In the genomic region with DNA sequence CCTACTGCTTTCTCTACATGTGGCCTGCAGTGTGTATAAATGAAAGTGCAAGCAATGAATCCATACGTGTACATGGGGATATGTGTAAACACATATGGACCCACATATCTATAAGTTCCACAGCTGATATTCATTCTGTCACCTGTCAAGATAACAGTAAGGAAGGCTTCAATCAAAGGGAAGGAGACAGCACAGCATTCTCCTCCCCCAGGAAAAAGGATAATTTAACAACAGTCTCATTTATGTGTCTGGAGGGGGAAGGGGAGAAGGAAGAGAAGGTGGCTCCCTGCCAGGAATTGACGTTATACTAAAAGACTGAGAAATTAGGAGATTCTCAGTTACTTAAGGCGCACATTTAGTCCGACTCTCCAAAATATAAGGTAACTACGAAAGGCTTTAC, we compare ENCODE assay signal across 19 cellular contexts.
DNase-seq lines count a peak whose midpoint lies in the region; ATAC-seq and TF ChIP-seq lines count a peak whose summit lies in the region.
"Had no signal": no experiment of that assay in that cellular context is flagged by ENCODE, and none has a peak within 500 bp of the region (broad histone marks: within the 10 kb centered on the region; RNA-seq: fewer than 3 reads in every experiment).

No MANE protein-coding gene starts in this region.

- H3K36me3 Mint-ChIP-seq in CD8-positive, alpha-beta T cell = peaks cover 55% of the 10 kb centered on the region
- H3K36me3 Mint-ChIP-seq in mesothelial cell of epicardium (peaks cover 14% of the 10 kb centered on the region), progenitor cell of endocrine pancreas (ENCODE audit: insufficient read depth) (peaks cover 19% of the 10 kb centered on the region), immature natural killer cell (peaks cover 0 to 5% (median 3%) of the 10 kb centered on the region in 3 donors), T-cell (peaks cover 53% of the 10 kb centered on the region)

- POLR2A ChIA-PET in CD8-positive, alpha-beta T cell (lab: Charles Lee) = no interaction called here
- POLR2A ChIA-PET in T-cell (lab: Charles Lee) = no interaction called here

- peaks cover 12% of the 10 kb centered on the region for H3K4me1 ChIP-seq in CD8-positive, alpha-beta T cell (ENCODE audit: insufficient read depth, low read length)
- peaks cover 4 to 38% of the 10 kb centered on the region in 2 donors for H3K4me1 ChIP-seq in ascending aorta
- H3K4me1 ChIP-seq: SJCRH30 had no signal

- H3K36me3 ChIP-seq in CD8-positive, alpha-beta T cell (ENCODE audit: insufficient read depth, low read length) = peaks cover 6% of the 10 kb centered on the region
- H3K36me3 ChIP-seq in ascending aorta = no peaks in the 10 kb centered on the region
- H3K36me3 ChIP-seq: HAP-1, SJCRH30 had no signal

- no peaks in the 10 kb centered on the region for H3K27me3 Mint-ChIP-seq in CD8-positive, alpha-beta T cell (ENCODE audit: low read depth)
- no peaks in the 10 kb centered on the region for H3K27me3 Mint-ChIP-seq in mesothelial cell of epicardium (ENCODE audit: low read depth)
- H3K27me3 Mint-ChIP-seq in progenitor cell of endocrine pancreas = no peaks in the 10 kb centered on the region
- peaks cover 0 to 8% (median 3%) of the 10 kb centered on the region in 3 donors for H3K27me3 Mint-ChIP-seq in immature natural killer cell (ENCODE audit: low read depth in 3 of 3)
- H3K27me3 Mint-ChIP-seq in T-cell = no peaks in the 10 kb centered on the region
- H3K27me3 Mint-ChIP-seq: CD4-positive, CD25-positive, alpha-beta regulatory T cell had no signal

- H3K27ac Mint-ChIP-seq in CD8-positive, alpha-beta T cell = peak overlapping the region; percentile 2
- H3K27ac Mint-ChIP-seq in mesothelial cell of epicardium = peak overlapping the region; percentile 72
- H3K27ac Mint-ChIP-seq in progenitor cell of endocrine pancreas = peak overlapping the region; percentile 60
- no peak overlapping the region for H3K27ac Mint-ChIP-seq in immature natural killer cell
- H3K27ac Mint-ChIP-seq in T-cell = no peak overlapping the region
- H3K27ac Mint-ChIP-seq: IgD-negative memory B cell had no signal

- no peak overlapping the region for H3K4me3 ChIP-seq in CD8-positive, alpha-beta T cell (ENCODE audit: low read depth, low read length)
- H3K4me3 ChIP-seq in ascending aorta = no peak overlapping the region
- H3K4me3 ChIP-seq: HAP-1, SJCRH30 had no signal

- H3K9me3 ChIP-seq in CD8-positive, alpha-beta T cell (ENCODE audit: low read length) = no peaks in the 10 kb centered on the region
- no peaks in the 10 kb centered on the region for H3K9me3 ChIP-seq in ascending aorta
- H3K9me3 ChIP-seq: HAP-1, SJCRH30 had no signal

- no peak for TF ChIP-seq CTCF in CD8-positive, alpha-beta T cell (IDR thresholded peaks at IDR 0.05)
- TF ChIP-seq CTCF in ascending aorta (IDR thresholded peaks at IDR 0.05) (no peak), mesothelial cell of epicardium (IDR thresholded peaks at IDR 0.05; ENCODE audit: unreplicated experiment) (no peak), progenitor cell of endocrine pancreas (IDR thresholded peaks at IDR 0.05; ENCODE audit: unreplicated experiment) (no peak)

- DNase-seq in CD8-positive, alpha-beta T cell = no peak
- DNase-seq in ascending aorta (ENCODE audit: low spot score in 2 of 2) = peak in 1 of 2 donors; percentile 41
- DNase-seq in mesothelial cell of epicardium (ENCODE audit: low spot score in 2 of 2, unreplicated experiment in 2 of 2) = no peak
- no peak for DNase-seq in progenitor cell of endocrine pancreas (ENCODE audit: low spot score, unreplicated experiment)
- DNase-seq in ACHN = no peak
- DNase-seq in immature natural killer cell = no peak
- no peak for DNase-seq in T-cell
- no peak for DNase-seq in cerebellum (ENCODE audit: low spot score)
- DNase-seq: CD4-positive, CD25-positive, alpha-beta regulatory T cell; DMS79; MV-4-11; NCI-H1930; NCI-H2171 treated with DMSO at 0.1 percent for 48 hours; NCI-H446 treated with DMSO at 0.1 percent for 48 hours; NCI-H748 treated with DMSO at 0.1 percent for 48 hours; PC-3 had no signal

- no peak overlapping the region for H3K27ac ChIP-seq in CD8-positive, alpha-beta T cell (ENCODE audit: low read depth, low read length)
- H3K27ac ChIP-seq in ascending aorta = peak overlapping the region; percentile 86 to 87
- H3K27ac ChIP-seq: SJCRH30 had no signal

- no peaks in the 10 kb centered on the region for H3K27me3 ChIP-seq in CD8-positive, alpha-beta T cell (ENCODE audit: insufficient read depth, low read length)
- no peaks in the 10 kb centered on the region for H3K27me3 ChIP-seq in ascending aorta
- H3K27me3 ChIP-seq: SJCRH30 had no signal

- no peak overlapping the region for H3K4me3 Mint-ChIP-seq in CD8-positive, alpha-beta T cell
- no peak overlapping the region for H3K4me3 Mint-ChIP-seq in mesothelial cell of epicardium
- H3K4me3 Mint-ChIP-seq in progenitor cell of endocrine pancreas (ENCODE audit: low read depth) = no peak overlapping the region
- H3K4me3 Mint-ChIP-seq in immature natural killer cell = no peak overlapping the region
- no peak overlapping the region for H3K4me3 Mint-ChIP-seq in T-cell
- H3K4me3 Mint-ChIP-seq: IgD-negative memory B cell had no signal

- CTCF ChIA-PET in CD8-positive, alpha-beta T cell (lab: Charles Lee) = no interaction called here
- CTCF ChIA-PET in T-cell (lab: Charles Lee) = interaction anchor here in 1 of 2 donors (0.5 kb wide), 1 partner anchor 17 kb away, joined by 3 read pairs; no protein-coding TSS in a partner anchor

- intact Hi-C loops in CD8-positive, alpha-beta T cell (cut with DNase I, micrococcal nuclease) = loop anchor here in 1 of 2 experiments (5.0 kb wide), 1 partner anchor 35 kb away; no protein-coding TSS in a partner anchor
- intact Hi-C loops in ascending aorta (cut with DNase I) = no loop called here

- no peak for ATAC-seq in CD8-positive, alpha-beta T cell
- no peak for ATAC-seq in T-cell (replicated peaks in 1 of 4)
- ATAC-seq: PC-3 had no signal

- in situ Hi-C loops in ACHN (cut with HindIII; ENCODE audit: low pct_ligation_motif_present, low pct_unique_long_range_greater_than_20kb, low sequenced_read_pairs) = no loop called here

- H3K9me3 Mint-ChIP-seq in CD8-positive, alpha-beta T cell = no peaks in the 10 kb centered on the region
- H3K9me3 Mint-ChIP-seq in mesothelial cell of epicardium (no peaks in the 10 kb centered on the region), progenitor cell of endocrine pancreas (ENCODE audit: low read depth) (peaks cover 3% of the 10 kb centered on the region), immature natural killer cell (no peaks in the 10 kb centered on the region), T-cell (no peaks in the 10 kb centered on the region)
- H3K9me3 Mint-ChIP-seq: CD4-positive, CD25-positive, alpha-beta regulatory T cell had no signal

- peaks cover 47% of the 10 kb centered on the region for H3K4me1 Mint-ChIP-seq in CD8-positive, alpha-beta T cell (ENCODE audit: low read depth)
- H3K4me1 Mint-ChIP-seq in mesothelial cell of epicardium (peaks cover 35% of the 10 kb centered on the region), progenitor cell of endocrine pancreas (ENCODE audit: low read depth) (peaks cover 37% of the 10 kb centered on the region), immature natural killer cell (peaks cover 0 to 5% of the 10 kb centered on the region in 2 donors), T-cell (peaks cover 44 to 60% (median 47%) of the 10 kb centered on the region in 3 donors)

Comparison
In these comparisons a context has a peak if more than half of its experiments do, and no peak if none do; other contexts are left out.
1. H3K27ac Mint-ChIP-seq: peak in CD8-positive, alpha-beta T cell (single experiment), mesothelial cell of epicardium (single experiment) and progenitor cell of endocrine pancreas (single experiment); none in immature natural killer cell (0 of 6) and T-cell (0 of 2).